8 cellular contexts compared by ENCODE assay signal in the genomic region with DNA sequence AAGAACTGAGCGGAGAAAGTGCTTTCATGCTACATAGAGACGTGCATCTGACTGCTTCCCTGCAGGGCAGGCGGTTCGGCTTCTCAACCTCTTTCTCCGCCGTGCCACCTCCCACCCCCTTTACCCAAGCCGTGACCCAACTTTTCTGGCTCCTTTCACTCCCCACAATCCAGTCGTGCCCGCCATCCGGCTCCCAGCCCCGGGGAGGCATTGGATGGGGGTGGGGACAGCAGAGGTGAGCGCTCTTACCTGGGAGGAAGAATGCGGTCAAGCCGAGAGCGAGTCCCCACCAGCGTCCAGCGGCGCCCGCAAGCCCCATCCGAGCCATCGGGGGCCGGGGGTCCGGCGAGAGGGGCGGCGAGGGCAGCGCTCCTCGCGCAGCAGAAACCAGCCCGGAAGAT. TPM values are rescaled to one million over a fixed set of nuclear protein-coding genes. Genes with fewer than 3 reads are reported as not detected.
DNase-seq lines count a peak whose midpoint lies in the region; ATAC-seq and TF ChIP-seq lines count a peak whose summit lies in the region.

No MANE protein-coding gene starts in this region.

- H3K27me3 ChIP-seq in left ventricle myocardium inferior (ENCODE audit: low read depth), result no peaks in the 10 kb centered on the region

- no peak overlapping the region for H3K27ac Mint-ChIP-seq in T-helper 17 cell

- peaks cover 15% of the 10 kb centered on the region for H3K4me1 Mint-ChIP-seq in T-helper 17 cell

- peaks cover 16% of the 10 kb centered on the region for H3K27me3 Mint-ChIP-seq in T-helper 17 cell

- TF ChIP-seq CTCF in left ventricle myocardium inferior (IDR thresholded peaks at IDR 0.05; ENCODE audit: borderline replicate concordance), result no peak
- TF ChIP-seq CTCF in fibroblast of pulmonary artery (IDR thresholded peaks at IDR 0.05; ENCODE audit: low read length, missing control alignments), result no peak
- TF ChIP-seq CTCF in retinal pigment epithelial cell (conservative IDR thresholded peaks at IDR 0.05; ENCODE audit: low read depth, low read length), result no peak

- H3K9me3 ChIP-seq in left ventricle myocardium inferior (replicated peaks) (no peaks in the 10 kb centered on the region), T-helper 17 cell (ENCODE audit: control insufficient read depth, low read length, poor library complexity, severe bottlenecking) (no peaks in the 10 kb centered on the region)

- H3K4me1 ChIP-seq in left ventricle myocardium inferior, result peaks cover 40% of the 10 kb centered on the region

- peak overlapping the region; percentile 90 for H3K27ac ChIP-seq in left ventricle myocardium inferior (replicated peaks)

- intact Hi-C loops in left ventricle myocardium inferior (cut with micrococcal nuclease) (no loop called here), Right ventricle myocardium inferior (cut with DNase I) (loop anchor here (5.0 kb wide), 1 partner anchor 379 kb away; no protein-coding TSS in a partner anchor)

- DNase-seq in left ventricle myocardium inferior (no peak), Right ventricle myocardium inferior (ENCODE audit: missing footprints) (no peak), T-helper 17 cell (no peak), fibroblast of pulmonary artery (ENCODE audit: low read depth) (peak; percentile 8), retinal pigment epithelial cell (ENCODE audit: low read depth) (no peak), ACHN (no peak)

- H3K4me3 ChIP-seq in left ventricle myocardium inferior, result peak overlapping the region; percentile 89
- peak overlapping the region; percentile 65 for H3K4me3 ChIP-seq in fibroblast of pulmonary artery (replicated peaks; ENCODE audit: low read depth, low read length)
- peak overlapping the region; percentile 72 for H3K4me3 ChIP-seq in retinal pigment epithelial cell (ENCODE audit: low read length)

- peak overlapping the region; percentile 95 for H3K4me3 Mint-ChIP-seq in T-helper 17 cell

- peaks cover 2% of the 10 kb centered on the region for H3K36me3 Mint-ChIP-seq in T-helper 17 cell (ENCODE audit: low read depth)

- H3K36me3 ChIP-seq in left ventricle myocardium inferior, result no peaks in the 10 kb centered on the region

- no peak for ATAC-seq in Right ventricle myocardium inferior
- ATAC-seq in T-helper 17 cell, result no peak
- no peak for ATAC-seq in HG03432 (IDR thresholded peaks at IDR 0.05; ENCODE audit: unreplicated experiment)
- no peak for ATAC-seq in HG02623 (IDR thresholded peaks at IDR 0.05; ENCODE audit: unreplicated experiment)

- in situ Hi-C loops in ACHN (cut with HindIII; ENCODE audit: low pct_ligation_motif_present, low pct_unique_long_range_greater_than_20kb, low sequenced_read_pairs), result no loop called here

RNA-seq across cellular contexts. Expression of a gene that starts 0.8 kb away (rescaled TPM):
- total RNA-seq in left ventricle myocardium inferior (22.9 TPM), Right ventricle myocardium inferior (20.0 TPM), T-helper 17 cell (1 to 10 TPM; 5.2 to 5.3 TPM)
